ENCODE assay signal across 8 cellular contexts in the genomic region with DNA sequence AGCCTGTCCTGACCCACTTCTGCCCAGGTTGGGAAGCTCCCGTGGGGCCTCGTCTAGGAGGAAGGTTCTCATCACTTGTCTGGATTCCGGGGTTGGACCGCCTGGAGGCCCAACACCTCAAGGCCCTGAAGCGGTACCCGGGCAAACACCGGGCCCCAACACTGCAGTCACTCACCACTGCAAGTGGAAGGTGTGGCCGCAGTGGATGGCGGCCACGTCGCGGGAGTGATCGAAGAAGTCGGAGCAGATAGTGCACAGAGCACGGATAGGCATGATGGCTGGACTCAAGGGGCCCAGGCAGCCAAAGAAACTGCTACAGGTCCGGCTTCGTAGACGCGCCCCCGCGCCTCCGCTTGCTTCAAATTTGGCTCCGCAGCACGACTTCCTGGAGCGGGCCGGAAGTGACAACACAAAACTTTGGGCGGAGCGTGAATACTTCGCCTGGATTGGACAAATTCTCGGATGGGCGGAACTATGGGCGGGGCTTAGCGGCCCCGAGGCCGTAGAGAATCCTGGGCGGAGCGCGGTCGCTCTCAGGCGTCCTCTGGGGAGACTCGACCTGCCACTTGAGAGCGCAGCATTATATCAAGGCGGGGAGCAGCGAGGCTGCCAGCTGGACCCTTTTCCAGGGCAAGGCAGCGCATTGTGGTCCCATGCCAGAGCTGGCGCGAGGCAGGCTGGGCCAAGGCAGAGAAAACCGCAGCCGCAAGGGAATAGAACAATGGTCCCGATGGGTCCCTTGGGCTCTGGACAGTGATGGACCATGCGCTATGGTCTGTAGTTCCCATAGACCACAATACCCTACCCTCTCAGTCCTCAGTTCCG. TPM values are rescaled to one million over a fixed set of nuclear protein-coding genes. Genes with fewer than 3 reads are reported as not detected.
A peak's percentile ranks its signal among the peaks of the same experiment; 100 is the strongest.
DNase-seq lines count a peak whose midpoint lies in the region; ATAC-seq and TF ChIP-seq lines count a peak whose summit lies in the region.

A gene with protein sequence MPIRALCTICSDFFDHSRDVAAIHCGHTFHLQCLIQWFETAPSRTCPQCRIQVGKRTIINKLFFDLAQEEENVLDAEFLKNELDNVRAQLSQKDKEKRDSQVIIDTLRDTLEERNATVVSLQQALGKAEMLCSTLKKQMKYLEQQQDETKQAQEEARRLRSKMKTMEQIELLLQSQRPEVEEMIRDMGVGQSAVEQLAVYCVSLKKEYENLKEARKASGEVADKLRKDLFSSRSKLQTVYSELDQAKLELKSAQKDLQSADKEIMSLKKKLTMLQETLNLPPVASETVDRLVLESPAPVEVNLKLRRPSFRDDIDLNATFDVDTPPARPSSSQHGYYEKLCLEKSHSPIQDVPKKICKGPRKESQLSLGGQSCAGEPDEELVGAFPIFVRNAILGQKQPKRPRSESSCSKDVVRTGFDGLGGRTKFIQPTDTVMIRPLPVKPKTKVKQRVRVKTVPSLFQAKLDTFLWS (minus strand): TSS at position 384 of the 825 bp plus-strand sequence. CDS start 111 bp downstream, at position 273.

- intact Hi-C loops in activated CD4-positive, alpha-beta T cell treated with anti-CD3 and anti-CD28 coated beads for 36 hours (cut with DNase I, micrococcal nuclease), result loop anchor here (1.0 to 5.0 kb wide), 16 partner anchors 13 to 436 kb away; a partner anchor contains a TSS

- peaks cover 10% of the 10 kb centered on the region for H3K4me1 Mint-ChIP-seq in activated CD4-positive, alpha-beta T cell treated with anti-CD3 and anti-CD28 coated beads for 36 hours

- no peaks in the 10 kb centered on the region for H3K27me3 Mint-ChIP-seq in activated CD4-positive, alpha-beta T cell treated with anti-CD3 and anti-CD28 coated beads for 36 hours

- peak; percentile 91 for DNase-seq in BE2C
- peak; percentile 99 for DNase-seq in GM19238 (ENCODE audit: insufficient read length, low spot score)
- peak; percentile 96 to 97 for DNase-seq in NCI-H524 (lab: John Stamatoyannopoulos, UW)
- DNase-seq in activated CD4-positive, alpha-beta T cell treated with anti-CD3 and anti-CD28 coated beads for 36 hours, result peak; percentile 97
- peak; percentile 91 for DNase-seq in choroid plexus epithelial cell (ENCODE audit: low read depth)
- peak; percentile 92 for DNase-seq in kidney tubule cell (ENCODE audit: low spot score)
- DNase-seq in stimulated activated CD4-positive, alpha-beta T cell treated with anti-CD3 and anti-CD28 coated beads, Interleukin-1b, Interleukin-23, amount 100 ng/mL, for 1 hour (ENCODE audit: low read depth in 2 of 2), result peak; percentile 85 to 93

- POLR2A ChIA-PET in activated CD4-positive, alpha-beta T cell treated with anti-CD3 and anti-CD28 coated beads for 36 hours (lab: Charles Lee), result interaction anchor here (1.1 kb wide), 1 partner anchor 84 kb away, joined by 3 read pairs; a partner anchor contains a TSS

- peak within 1 kb of the TSS; percentile 97 for H3K4me3 Mint-ChIP-seq in activated CD4-positive, alpha-beta T cell treated with anti-CD3 and anti-CD28 coated beads for 36 hours

- no peak for TF ChIP-seq CTCF in BE2C (IDR thresholded peaks at IDR 0.05; ENCODE audit: low read depth, low read length)
- TF ChIP-seq CTCF in choroid plexus epithelial cell (conservative IDR thresholded peaks at IDR 0.05; ENCODE audit: low read depth, low read length), result no peak

- ATAC-seq in HG03439 (IDR thresholded peaks at IDR 0.05; ENCODE audit: unreplicated experiment), result peak; percentile 94
- peak; percentile 99 for ATAC-seq in activated CD4-positive, alpha-beta T cell treated with anti-CD3 and anti-CD28 coated beads for 36 hours

- no peaks in the 10 kb centered on the region for H3K9me3 Mint-ChIP-seq in activated CD4-positive, alpha-beta T cell treated with anti-CD3 and anti-CD28 coated beads for 36 hours (ENCODE audit: low read depth)

- peaks cover 15% of the 10 kb centered on the region for H3K36me3 ChIP-seq in BE2C

- H3K9me3 ChIP-seq in BE2C, result no peaks in the 10 kb centered on the region

- peak within 1 kb of the TSS; percentile 81 for H3K27ac Mint-ChIP-seq in activated CD4-positive, alpha-beta T cell treated with anti-CD3 and anti-CD28 coated beads for 36 hours

- no peaks in the 10 kb centered on the region for H3K4me1 ChIP-seq in BE2C

- no peaks in the 10 kb centered on the region for H3K36me3 Mint-ChIP-seq in activated CD4-positive, alpha-beta T cell treated with anti-CD3 and anti-CD28 coated beads for 36 hours (ENCODE audit: low read depth)

- CTCF ChIA-PET in activated CD4-positive, alpha-beta T cell treated with anti-CD3 and anti-CD28 coated beads for 36 hours (lab: Charles Lee), result interaction anchor here (0.6 to 1.5 kb wide), 3 partner anchors 17 to 127 kb away, joined by 3 to 7 read pairs (median 4); no protein-coding TSS in a partner anchor

- no peaks in the 10 kb centered on the region for H3K27me3 ChIP-seq in BE2C

- H3K4me3 ChIP-seq in BE2C (ENCODE audit: low read depth, low read length), result peak within 1 kb of the TSS; percentile 77
- peak within 1 kb of the TSS; percentile 79 for H3K4me3 ChIP-seq in choroid plexus epithelial cell (ENCODE audit: low read depth, low read length)

RNA-seq across cellular contexts. Expression of the gene that starts here (rescaled TPM):
- 7.8 TPM for polyA plus RNA-seq in BE2C (2012; ENCODE audit: insufficient read depth, insufficient read length, low read depth)
- 10 to 100 TPM; 25.1 to 28.1 TPM for total RNA-seq in activated CD4-positive, alpha-beta T cell treated with anti-CD3 and anti-CD28 coated beads for 36 hours

Comparison
In these comparisons a context has a peak if more than half of its experiments do, and no peak if none do; other contexts are left out.
1. Peak in every context shown above with its lines: DNase-seq, ATAC-seq and H3K4me3 ChIP-seq.